Comparison of ENCODE assay signal across 18 cellular contexts in the genomic region with DNA sequence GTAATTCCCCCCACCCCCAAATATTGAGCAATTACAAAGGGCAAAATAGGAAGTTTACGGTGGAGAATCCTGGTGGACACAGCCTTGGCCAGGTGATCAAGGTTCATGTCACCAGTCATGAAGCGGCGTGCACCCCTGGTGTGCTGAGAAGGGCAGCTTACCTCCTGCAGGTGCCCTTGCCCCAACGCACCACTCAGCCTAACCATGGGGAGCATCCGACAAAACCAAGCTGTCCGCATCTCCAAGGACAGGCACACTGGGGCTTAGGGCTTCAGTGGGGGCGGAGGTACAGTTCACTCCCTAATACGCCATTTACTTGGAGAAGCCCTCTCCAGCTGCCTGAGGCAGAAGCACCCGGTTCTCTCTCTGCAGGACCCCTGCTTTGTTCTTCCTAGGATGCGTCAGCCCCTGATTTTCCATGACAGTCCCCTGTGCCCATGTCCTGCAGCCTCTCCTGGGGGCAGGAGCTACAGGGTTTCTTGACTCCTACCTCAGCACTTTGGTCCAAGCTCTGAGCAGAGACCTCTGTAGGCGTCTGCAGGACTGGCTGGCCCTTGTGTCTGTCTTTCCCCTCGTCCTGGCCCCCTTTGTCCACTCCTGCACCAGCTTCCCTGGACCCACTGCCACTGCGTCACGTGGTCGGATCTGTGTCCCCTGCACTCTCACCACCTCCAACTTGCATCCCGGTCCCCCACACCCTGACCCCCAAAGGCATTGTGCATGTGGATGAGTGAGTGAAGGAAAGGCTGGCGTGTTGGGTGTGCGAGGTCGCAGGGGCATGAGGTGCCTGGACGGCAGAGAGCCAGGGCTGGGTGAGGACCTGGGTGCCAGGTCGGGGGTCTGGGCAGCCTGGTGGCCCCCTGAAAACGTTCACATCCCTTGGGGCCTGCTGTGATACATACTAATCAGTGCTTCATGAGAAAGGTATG.
DNase-seq lines count a peak whose midpoint lies in the region; ATAC-seq and TF ChIP-seq lines count a peak whose summit lies in the region.
"Had no signal": no experiment of that assay in that cellular context is flagged by ENCODE, and none has a peak within 500 bp of the region (broad histone marks: within the 10 kb centered on the region; RNA-seq: fewer than 3 reads in every experiment).

No MANE protein-coding gene starts in this region.

- H3K27ac Mint-ChIP-seq in natural killer cell treated with Interleukin-12 subunit alpha and Interleukin-12 subunit beta and Interleukin-15 and Interleukin-18, amount 100 ng/mL, for 72 hours = no peak overlapping the region
- no peak overlapping the region for H3K27ac Mint-ChIP-seq in natural killer cell
- H3K27ac Mint-ChIP-seq: CD14-positive monocyte had no signal

- no peak overlapping the region for H4K91ac ChIP-seq in trophoblast cell (ENCODE audit: low read depth, low read length)

- H3K79me1 ChIP-seq in trophoblast cell (ENCODE audit: low read length) = no peaks in the 10 kb centered on the region

- H3K79me2 ChIP-seq in trophoblast cell (ENCODE audit: control insufficient read depth, insufficient read depth, low read length, poor library complexity) = peaks cover 2% of the 10 kb centered on the region

- no peaks in the 10 kb centered on the region for H3K9me3 ChIP-seq in iPS-15b (ENCODE audit: control insufficient read depth, insufficient read depth, low read length)
- H3K9me3 ChIP-seq in trophoblast cell (ENCODE audit: insufficient read depth, low read depth, low read length) = peaks cover 3% of the 10 kb centered on the region
- no peaks in the 10 kb centered on the region for H3K9me3 ChIP-seq in upper lobe of left lung
- H3K9me3 ChIP-seq: SJCRH30 had no signal

- H3K23ac ChIP-seq in trophoblast cell (ENCODE audit: low read length) = no peak overlapping the region

- H2AK5ac ChIP-seq in trophoblast cell (ENCODE audit: low read length) = no peak overlapping the region

- H3K4me1 Mint-ChIP-seq in natural killer cell treated with Interleukin-12 subunit alpha and Interleukin-12 subunit beta and Interleukin-15 and Interleukin-18, amount 100 ng/mL, for 72 hours (ENCODE audit: low read depth in 2 of 2) = peaks cover 0 to 2% of the 10 kb centered on the region in 2 donors
- peaks cover 0 to 9% of the 10 kb centered on the region in 2 donors for H3K4me1 Mint-ChIP-seq in natural killer cell
- H3K4me1 Mint-ChIP-seq: CD14-positive monocyte had no signal

- no peak overlapping the region for H3K4me2 ChIP-seq in trophoblast cell (ENCODE audit: low read length)

- no peaks in the 10 kb centered on the region for H3K27me3 ChIP-seq in iPS-15b (ENCODE audit: control insufficient read depth, insufficient read depth, low read length)
- H3K27me3 ChIP-seq in trophoblast cell (ENCODE audit: insufficient read depth, low read length) = no peaks in the 10 kb centered on the region
- H3K27me3 ChIP-seq in upper lobe of left lung = no peaks in the 10 kb centered on the region
- H3K27me3 ChIP-seq: SJCRH30 had no signal

- no peak overlapping the region for H3K4me3 Mint-ChIP-seq in natural killer cell treated with Interleukin-12 subunit alpha and Interleukin-12 subunit beta and Interleukin-15 and Interleukin-18, amount 100 ng/mL, for 72 hours
- no peak overlapping the region for H3K4me3 Mint-ChIP-seq in natural killer cell
- H3K4me3 Mint-ChIP-seq: CD14-positive monocyte had no signal

- no peaks in the 10 kb centered on the region for H3K36me3 Mint-ChIP-seq in natural killer cell treated with Interleukin-12 subunit alpha and Interleukin-12 subunit beta and Interleukin-15 and Interleukin-18, amount 100 ng/mL, for 72 hours
- no peaks in the 10 kb centered on the region for H3K36me3 Mint-ChIP-seq in natural killer cell

- H3K27ac ChIP-seq in trophoblast cell (ENCODE audit: low read depth, low read length) (no peak overlapping the region), upper lobe of left lung (no peak overlapping the region)
- H3K27ac ChIP-seq: HL-60, SJCRH30 had no signal

- no peak overlapping the region for H4K8ac ChIP-seq in trophoblast cell (ENCODE audit: low read depth, low read length)

- TF ChIP-seq CTCF in natural killer cell (IDR thresholded peaks at IDR 0.05) = no peak
- TF ChIP-seq CTCF in upper lobe of left lung (IDR thresholded peaks at IDR 0.05) = no peak

- intact Hi-C loops in natural killer cell (cut with micrococcal nuclease) = no loop called here

- H3K36me3 ChIP-seq in iPS-15b (ENCODE audit: control insufficient read depth, insufficient read depth, low read length) = no peaks in the 10 kb centered on the region
- H3K36me3 ChIP-seq in trophoblast cell (ENCODE audit: control insufficient read depth in 1 of 2, insufficient read depth in 2 of 2, low read length in 2 of 2) = no peaks in the 10 kb centered on the region
- no peaks in the 10 kb centered on the region for H3K36me3 ChIP-seq in upper lobe of left lung
- H3K36me3 ChIP-seq: HAP-1, SJCRH30 had no signal

- TF ChIP-seq EP300 in upper lobe of left lung (IDR thresholded peaks at IDR 0.05) = no peak

- H3K14ac ChIP-seq in trophoblast cell (ENCODE audit: low read length) = no peak overlapping the region

- peak; percentile 59 for DNase-seq in natural killer cell treated with Interleukin-12 subunit alpha and Interleukin-12 subunit beta and Interleukin-15 and Interleukin-18, amount 100 ng/mL, for 72 hours (ENCODE audit: low spot score)
- DNase-seq in natural killer cell (no peak), trophoblast cell (no peak), upper lobe of left lung (no peak), 8988T (no peak), NCI-H1694 treated with DMSO at 0.1 percent for 48 hours (lab: John Stamatoyannopoulos, UW) (no peak)
- DNase-seq: ACHN; AML-193; DMS 273 treated with DMSO at 0.1 percent for 48 hours; NCI-H187 treated with DMSO at 0.1 percent for 48 hours; NCI-H69; NK-92 treated with Interleukin-12 subunit alpha and Interleukin-12 subunit beta, amount 100 ng/mL, for 24 hours; RPMI8226; SJCRH30 had no signal

- H2BK5ac ChIP-seq in trophoblast cell (ENCODE audit: low read depth, low read length, poor library complexity) = no peak overlapping the region

- H4K12ac ChIP-seq in trophoblast cell (ENCODE audit: low read depth, low read length) = no peak overlapping the region

- no peak for TF ChIP-seq POLR2A in upper lobe of left lung (IDR thresholded peaks at IDR 0.05)

- H3K9ac ChIP-seq in iPS-15b (ENCODE audit: low read depth, low read length) = peak overlapping the region; percentile 8
- no peak overlapping the region for H3K9ac ChIP-seq in trophoblast cell (ENCODE audit: low read length)

- no CpG with 5 or more reads among the region's 22 CpGs for WGBS in trophoblast cell (ENCODE audit: extremely low coverage, insufficient coverage, insufficient read length)
- 87% methylated on average over 19 to 21 of the region's 22 CpGs for WGBS in upper lobe of left lung, 2 donors

- H2BK12ac ChIP-seq in trophoblast cell (ENCODE audit: low read length) = no peak overlapping the region

- no peak overlapping the region for H3K4me3 ChIP-seq in iPS-15b (ENCODE audit: low read depth, low read length)
- peak overlapping the region; percentile 51 for H3K4me3 ChIP-seq in trophoblast cell (ENCODE audit: low read depth, low read length)
- H3K4me3 ChIP-seq in upper lobe of left lung = no peak overlapping the region
- H3K4me3 ChIP-seq: HAP-1, SJCRH30 had no signal

- no peak overlapping the region for H3K4ac ChIP-seq in trophoblast cell (ENCODE audit: low read depth, low read length)

- no peak overlapping the region for H2AFZ ChIP-seq in trophoblast cell (ENCODE audit: insufficient read depth, low read length, poor library complexity)

- ATAC-seq in natural killer cell treated with Interleukin-12 subunit alpha and Interleukin-12 subunit beta and Interleukin-15 and Interleukin-18, amount 100 ng/mL, for 72 hours = no peak
- ATAC-seq in natural killer cell (no peak), upper lobe of left lung (ENCODE audit: low FRiP score in 2 of 2) (no peak)

- H3K9me3 Mint-ChIP-seq in natural killer cell treated with Interleukin-12 subunit alpha and Interleukin-12 subunit beta and Interleukin-15 and Interleukin-18, amount 100 ng/mL, for 72 hours = no peaks in the 10 kb centered on the region
- H3K9me3 Mint-ChIP-seq in natural killer cell = no peaks in the 10 kb centered on the region

- H3K18ac ChIP-seq in trophoblast cell (ENCODE audit: low read length) = no peak overlapping the region

- H2BK120ac ChIP-seq in trophoblast cell (ENCODE audit: insufficient read depth, low read length, poor library complexity) = no peak overlapping the region

- H3K4me1 ChIP-seq in iPS-15b (ENCODE audit: control insufficient read depth, insufficient read depth, low read length) (no peaks in the 10 kb centered on the region), trophoblast cell (ENCODE audit: control insufficient read depth in 1 of 2, insufficient read depth in 2 of 2, low read length in 2 of 2) (no peaks in the 10 kb centered on the region), upper lobe of left lung (no peaks in the 10 kb centered on the region)
- H3K4me1 ChIP-seq: HAP-1, SJCRH30 had no signal

- H3K27me3 Mint-ChIP-seq in natural killer cell treated with Interleukin-12 subunit alpha and Interleukin-12 subunit beta and Interleukin-15 and Interleukin-18, amount 100 ng/mL, for 72 hours = no peaks in the 10 kb centered on the region
- no peaks in the 10 kb centered on the region for H3K27me3 Mint-ChIP-seq in natural killer cell (ENCODE audit: low read depth in 2 of 2)
